Comparison of ENCODE assay signal across 6 cellular contexts in the genomic region with DNA sequence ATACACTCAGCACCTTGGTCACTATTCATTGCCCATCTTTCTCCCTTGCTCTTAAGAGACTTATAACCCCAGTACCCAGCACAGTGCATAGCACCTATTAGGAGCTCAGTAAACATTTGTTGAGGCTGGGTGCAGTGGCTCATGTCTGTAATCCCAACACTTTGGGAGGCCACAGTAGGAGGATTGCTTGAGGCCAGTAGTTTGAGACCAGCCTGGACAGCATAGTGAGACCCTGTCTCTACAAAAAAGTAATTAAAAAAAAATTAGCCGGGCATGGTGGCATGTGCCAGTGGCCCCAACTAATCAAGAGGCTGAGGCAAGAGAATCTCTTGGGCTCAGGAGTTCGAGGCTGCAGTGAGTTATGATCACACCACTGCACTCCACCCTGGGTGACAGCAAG.
"Had no signal": no experiment of that assay in that cellular context is flagged by ENCODE, and none has a peak within 500 bp of the region (broad histone marks: within the 10 kb centered on the region; RNA-seq: fewer than 3 reads in every experiment).

No MANE protein-coding gene starts in this region.

- DNase-seq: IMR-90, KBM-7, KG1 had no signal

- H3K9ac ChIP-seq: KMS-11 had no signal

- H3K27ac ChIP-seq: HL-60, KMS-11 had no signal

- H3K4me2 ChIP-seq: KMS-11 had no signal

- FAIRE-seq: HTR-8/SVneo had no signal
